Comparison of ENCODE assay signal across 8 cellular contexts in the genomic region with DNA sequence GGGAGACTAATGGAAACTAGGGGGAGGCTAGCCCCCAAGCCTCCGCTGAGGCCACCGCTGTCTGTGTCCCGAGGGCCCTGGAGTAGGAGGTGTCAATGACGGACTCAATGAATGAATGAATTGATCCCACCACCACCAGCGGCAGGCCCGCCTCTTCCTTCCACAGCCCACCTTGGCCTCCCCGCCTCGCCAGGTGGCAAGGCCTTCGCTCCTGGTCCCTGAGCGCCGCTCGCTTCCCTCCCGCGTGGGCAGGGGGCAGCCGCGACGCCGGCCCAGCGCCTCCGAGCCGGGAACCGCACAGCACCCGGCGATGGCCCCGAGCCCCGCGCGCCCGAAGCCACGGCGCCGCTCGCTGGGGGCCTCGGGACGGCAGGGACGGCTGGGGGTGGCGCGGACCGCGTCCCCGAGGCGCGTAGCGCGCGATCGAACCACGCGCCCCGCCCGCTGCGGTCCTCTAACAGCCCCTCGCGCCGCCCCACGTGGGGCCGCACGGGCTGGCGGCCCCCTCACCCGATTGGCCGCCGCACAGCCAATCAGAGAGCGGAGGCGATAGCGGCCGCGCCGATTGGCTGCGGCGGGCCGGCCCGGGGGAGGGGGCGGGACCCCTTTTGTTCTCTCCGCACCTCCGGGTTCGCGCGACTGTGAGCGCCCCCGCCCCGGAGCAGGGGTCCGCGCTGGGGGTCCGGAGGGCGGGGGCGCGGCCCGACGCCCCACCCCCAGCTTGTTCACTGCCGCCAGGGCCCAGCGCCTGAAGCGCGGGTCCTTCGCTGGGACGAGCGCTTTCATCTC.
DNase-seq lines count a peak whose midpoint lies in the region; ATAC-seq and TF ChIP-seq lines count a peak whose summit lies in the region.

No MANE protein-coding gene starts in this region.

- peak; percentile 53 for DNase-seq in NCI-H128 (lab: John Stamatoyannopoulos, UW; ENCODE audit: unreplicated experiment)
- DNase-seq in central memory CD4-positive, alpha-beta T cell: peak; percentile 51
- DNase-seq in iris pigment epithelial cell (ENCODE audit: low read depth): peak; percentile 43
- peak; percentile 53 for DNase-seq in stimulated activated CD4-positive, alpha-beta T cell treated with anti-CD3 and anti-CD28 coated beads, Interleukin-12 subunit alpha, Interleukin-12 subunit beta, amount 100 ng/mL, for 4 hours
- DNase-seq in KBM-7: no peak

- H3K36me3 ChIP-seq in BLaER1: no peaks in the 10 kb centered on the region

- H3K27me3 ChIP-seq in BLaER1: no peaks in the 10 kb centered on the region

- no peaks in the 10 kb centered on the region for H4K20me1 ChIP-seq in BLaER1

- no peaks in the 10 kb centered on the region for H3K9me3 ChIP-seq in BLaER1

- H3K9ac ChIP-seq in BLaER1: peak overlapping the region; percentile 82

- ATAC-seq in HG03457 (IDR thresholded peaks at IDR 0.05; ENCODE audit: unreplicated experiment): no peak

- peaks cover 80% of the 10 kb centered on the region for H3K4me1 ChIP-seq in BLaER1

- H3K4me2 ChIP-seq in BLaER1: peak overlapping the region; percentile 96

- no peak for TF ChIP-seq CTCF in WI38 (IDR thresholded peaks at IDR 0.05; ENCODE audit: low read depth, low read length)

- H3K4me3 ChIP-seq in BLaER1: peak overlapping the region; percentile 67
- peak overlapping the region; percentile 46 for H3K4me3 ChIP-seq in WI38 (ENCODE audit: low read depth, low read length)

- H3K27ac ChIP-seq in BLaER1: peak overlapping the region; percentile 99

- in situ Hi-C loops in KBM-7 (cut with MboI; ENCODE audit: low pct_unique_long_range_greater_than_20kb, low sequenced_read_pairs): no loop called here
